ENCODE assay signal across 8 cellular contexts in genomic region chr11:86672007-86672621, GRCh38. TPM values are rescaled to one million over a fixed set of nuclear protein-coding genes. Genes with fewer than 3 reads are reported as not detected.
DNase-seq lines count a peak whose midpoint lies in the region; ATAC-seq and TF ChIP-seq lines count a peak whose summit lies in the region.

TSS of gene ME3 (minus strand) at chr11:86672616.

- ATAC-seq in HG02943 (IDR thresholded peaks at IDR 0.05; ENCODE audit: low read depth, unreplicated experiment): peak; percentile 59
- peak; percentile 82 for ATAC-seq in gastroesophageal sphincter

- no peaks in the 10 kb centered on the region for H4K20me1 ChIP-seq in neural cell (ENCODE audit: insufficient read depth)

- no peaks in the 10 kb centered on the region for H3K27me3 ChIP-seq in gastroesophageal sphincter
- H3K27me3 ChIP-seq in neural cell (ENCODE audit: insufficient read depth, low read depth, low read length): no peaks in the 10 kb centered on the region
- H3K27me3 ChIP-seq in testis: no peaks in the 10 kb centered on the region

- peaks cover 0 to 70% (median 10%) of the 10 kb centered on the region in 3 donors for H3K4me1 ChIP-seq in gastroesophageal sphincter
- H3K4me1 ChIP-seq in testis: peaks cover 27% of the 10 kb centered on the region

- CTCF ChIA-PET in activated naive CD4-positive, alpha-beta T cell treated with anti-CD3 and anti-CD28 coated beads for 36 hours (lab: Charles Lee): interaction anchor here (0.5 to 0.9 kb wide), 2 partner anchors 64 to 811 kb away, joined by 3 read pairs; no protein-coding TSS in a partner anchor

- H3K27ac ChIP-seq in gastroesophageal sphincter (peak within 1 kb of the TSS; percentile 85 to 98 (median 92)), neural cell (ENCODE audit: low read length) (no peak within 1 kb of the TSS), testis (peak within 1 kb of the TSS; percentile 94 to 98)

- TF ChIP-seq CTCF in gastroesophageal sphincter (IDR thresholded peaks at IDR 0.05) (peak in 2 of 4 experiments; percentile 1 to 4), neural cell (IDR thresholded peaks at IDR 0.05; ENCODE audit: poor library complexity, severe bottlenecking) (no peak), testis (IDR thresholded peaks at IDR 0.05) (no peak)

- H3K36me3 Mint-ChIP-seq in activated naive CD4-positive, alpha-beta T cell treated with anti-CD3 and anti-CD28 coated beads for 36 hours (ENCODE audit: low read depth): peaks cover 4% of the 10 kb centered on the region

- H3K4me1 Mint-ChIP-seq in activated naive CD4-positive, alpha-beta T cell treated with anti-CD3 and anti-CD28 coated beads for 36 hours (ENCODE audit: low read depth): peaks cover 20% of the 10 kb centered on the region

- peak within 1 kb of the TSS; percentile 36 for H3K9ac ChIP-seq in neural cell (ENCODE audit: low read length)

- H3K4me3 ChIP-seq in gastroesophageal sphincter (peak within 1 kb of the TSS; percentile 61 to 64), neural cell (ENCODE audit: low read length) (peak within 1 kb of the TSS; percentile 52), testis (peak within 1 kb of the TSS; percentile 72 to 88)

- WGBS in gastroesophageal sphincter (ENCODE audit: low coverage in 1 of 2), 2 donors: no CpG with 5 or more reads among the region's 52 CpGs
- WGBS in testis, 2 donors: 0% methylated on average over 1 to 50 of the region's 52 CpGs

- DNase-seq in D341Med (ENCODE audit: low spot score) (peak; percentile 21), RKO (ENCODE audit: low spot score) (peak; percentile 74), testis (peak; percentile 72), A172 (ENCODE audit: low spot score) (no peak)
- DNase-seq in activated naive CD4-positive, alpha-beta T cell treated with anti-CD3 and anti-CD28 coated beads for 36 hours: peak; percentile 69

- no peaks in the 10 kb centered on the region for H3F3A ChIP-seq in neural cell (ENCODE audit: insufficient read depth, low read length, poor library complexity, severe bottlenecking)

- H3K4me3 Mint-ChIP-seq in activated naive CD4-positive, alpha-beta T cell treated with anti-CD3 and anti-CD28 coated beads for 36 hours: peak within 1 kb of the TSS; percentile 71

- H3K79me2 ChIP-seq in neural cell (replicated peaks; ENCODE audit: insufficient read depth, low read length): no peaks in the 10 kb centered on the region

- TF ChIP-seq EP300 in gastroesophageal sphincter (IDR thresholded peaks at IDR 0.05) (no peak), neural cell (conservative IDR thresholded peaks at IDR 0.05; ENCODE audit: poor library complexity, severe bottlenecking) (no peak)

- no peak within 1 kb of the TSS for H2AFZ ChIP-seq in neural cell (ENCODE audit: low read depth, low read length)

- H3K27ac Mint-ChIP-seq in activated naive CD4-positive, alpha-beta T cell treated with anti-CD3 and anti-CD28 coated beads for 36 hours: peak within 1 kb of the TSS; percentile 56

- no peak within 1 kb of the TSS for H3K4me2 ChIP-seq in neural cell (ENCODE audit: low read length)

- H3K9me3 ChIP-seq in gastroesophageal sphincter (no peaks in the 10 kb centered on the region), neural cell (ENCODE audit: low read length) (no peaks in the 10 kb centered on the region), testis (no peaks in the 10 kb centered on the region)

- no peaks in the 10 kb centered on the region for H3K9me3 Mint-ChIP-seq in activated naive CD4-positive, alpha-beta T cell treated with anti-CD3 and anti-CD28 coated beads for 36 hours

- H3K9me2 ChIP-seq in neural cell (ENCODE audit: insufficient read depth, low read length): no peaks in the 10 kb centered on the region

- intact Hi-C loops in activated naive CD4-positive, alpha-beta T cell treated with anti-CD3 and anti-CD28 coated beads for 36 hours (cut with micrococcal nuclease): loop anchor here (1.0 to 10.0 kb wide), 5 partner anchors 16 to 917 kb away; partner anchors contain the start of gene CCDC83
- intact Hi-C loops in testis (cut with DNase I; ENCODE audit: low total_unique reads): no loop called here

- TF ChIP-seq POLR2A in gastroesophageal sphincter (IDR thresholded peaks at IDR 0.05) (peak; percentile 23 to 34), testis (IDR thresholded peaks at IDR 0.05) (no peak)

- peaks cover 0 to 7% of the 10 kb centered on the region in 2 donors for H3K36me3 ChIP-seq in gastroesophageal sphincter
- H3K36me3 ChIP-seq in neural cell (ENCODE audit: insufficient read depth, low read length): no peaks in the 10 kb centered on the region
- no peaks in the 10 kb centered on the region for H3K36me3 ChIP-seq in testis (ENCODE audit: low read depth, missing control alignments)

- no peak for TF ChIP-seq RAD21 in neural cell (conservative IDR thresholded peaks at IDR 0.05)

- H3K27me3 Mint-ChIP-seq in activated naive CD4-positive, alpha-beta T cell treated with anti-CD3 and anti-CD28 coated beads for 36 hours (ENCODE audit: low read depth): peaks cover 12% of the 10 kb centered on the region

TF ChIP-seq in neural cell, 6 proteins besides CTCF, POLR2A, EP300 and RAD21:
- no peak for TF ChIP-seq MXI1 (conservative IDR thresholded peaks at IDR 0.05; ENCODE audit: poor library complexity, severe bottlenecking)
- TF ChIP-seq EZH2 (IDR thresholded peaks at IDR 0.05; ENCODE audit: borderline replicate concordance, insufficient read depth, low read length, poor library complexity, severe bottlenecking): no peak
- TF ChIP-seq REST (IDR thresholded peaks at IDR 0.05; ENCODE audit: borderline replicate concordance): no peak
- no peak for TF ChIP-seq POLR2AphosphoS5 (IDR thresholded peaks at IDR 0.05)
- TF ChIP-seq SMC3 (conservative IDR thresholded peaks at IDR 0.05; ENCODE audit: poor library complexity): no peak
- TF ChIP-seq TAF1 (IDR thresholded peaks at IDR 0.05; ENCODE audit: low read depth): no peak
TF ChIP-seq in neural cell: peak in this region for 0.

RNA-seq across cellular contexts. Expression of gene ME3, which starts in this region (rescaled TPM):
- 1 to 10 TPM; 6.0 to 6.7 TPM for total RNA-seq in activated naive CD4-positive, alpha-beta T cell treated with anti-CD3 and anti-CD28 coated beads for 36 hours
- total RNA-seq in gastroesophageal sphincter (10 to 100 TPM; 11.0 to 47.8 (median 44.1) TPM), testis (100 to 1,000 TPM; 115 to 170 TPM)
- polyA plus RNA-seq in neural cell (2.1 and 3.2 TPM in 2 replicates), testis (ENCODE audit: insufficient read depth, low read depth, low replicate concordance) (26.7 TPM)
- polyA minus RNA-seq in neural cell: 3.2 and 8.0 TPM in 2 replicates
- total RNA-seq in A172 (2014; rRNA removed; shearing (Covaris generic)): 0.72 and 4.2 TPM in 2 replicates
